Comparison of ENCODE assay signal across 8 cellular contexts in genomic region chr19:32346901-32347300, GRCh38. TPM values are rescaled to one million over a fixed set of nuclear protein-coding genes. Genes with fewer than 3 reads are reported as not detected.
DNase-seq lines count a peak whose midpoint lies in the region; ATAC-seq, FAIRE-seq and TF ChIP-seq lines count a peak whose summit lies in the region.

No MANE protein-coding gene starts in this region.

- TF ChIP-seq CTCF in DND-41 (IDR thresholded peaks at IDR 0.05; ENCODE audit: borderline replicate concordance, extremely low read depth, low read length, poor library complexity, severe bottlenecking) (no peak), OCI-LY3 (IDR thresholded peaks at IDR 0.05; ENCODE audit: low read depth, low read length) (no peak), epithelial cell of esophagus (IDR thresholded peaks at IDR 0.05; ENCODE audit: insufficient read depth, low read depth, low read length, missing control alignments) (no peak), pancreas (IDR thresholded peaks at IDR 0.05) (no peak)

- peak overlapping the region; percentile 69 for H3K27ac ChIP-seq in DND-41 (ENCODE audit: low read length)
- no peak overlapping the region for H3K27ac ChIP-seq in OCI-LY3 (ENCODE audit: low read length)
- H3K27ac ChIP-seq in pancreas: peak overlapping the region in 1 of 4 donors; percentile 69

- peaks cover 42% of the 10 kb centered on the region for H3K36me3 ChIP-seq in DND-41 (ENCODE audit: insufficient read depth, low read length)
- peaks cover 43% of the 10 kb centered on the region for H3K36me3 ChIP-seq in OCI-LY3 (replicated peaks; ENCODE audit: low read depth, low read length)
- H3K36me3 ChIP-seq in pancreas: peaks cover 0 to 7% (median 0%) of the 10 kb centered on the region in 3 donors
- peaks cover 5% of the 10 kb centered on the region for H3K36me3 ChIP-seq in H7 (replicated peaks; ENCODE audit: control insufficient read depth, insufficient read depth, low read length)

- H3K4me2 ChIP-seq in DND-41 (ENCODE audit: insufficient read depth, low read length) (peak overlapping the region; percentile 72), OCI-LY3 (ENCODE audit: low read length) (peak overlapping the region; percentile 84)

- H4K20me1 ChIP-seq in DND-41 (ENCODE audit: insufficient read depth, low read length) (peaks cover 10% of the 10 kb centered on the region; the same call in 1 of the 2 replicates), OCI-LY3 (ENCODE audit: insufficient read depth, low read length) (peaks cover 25% of the 10 kb centered on the region)

- DNase-seq in DND-41 (no peak), epithelial cell of esophagus (ENCODE audit: low read depth) (no peak), pancreas (no peak), kidney tubule cell (ENCODE audit: low spot score) (no peak), H7 (no peak), NCI-H2107 treated with DMSO at 0.1 percent for 48 hours (lab: John Stamatoyannopoulos, UW; ENCODE audit: unreplicated experiment) (no peak)

- FAIRE-seq in pancreas (lab: Jason Lieb, UNC): no peak

- H3K9ac ChIP-seq in DND-41 (ENCODE audit: low read depth, low read length) (peak overlapping the region; percentile 70), OCI-LY3 (ENCODE audit: low read length) (peak overlapping the region; percentile 77)

- H3K9me3 ChIP-seq in DND-41 (ENCODE audit: insufficient read depth, low read length, severe bottlenecking) (no peaks in the 10 kb centered on the region), OCI-LY3 (ENCODE audit: insufficient read depth, low read length) (no peaks in the 10 kb centered on the region), pancreas (no peaks in the 10 kb centered on the region)

- ATAC-seq in DND-41 (ENCODE audit: insufficient read depth, low read depth) (no peak), pancreas (no peak), HG02938 (IDR thresholded peaks at IDR 0.05; ENCODE audit: unreplicated experiment) (no peak)

- H3K4me1 ChIP-seq in DND-41 (ENCODE audit: insufficient read depth, low read length): peaks cover 40% of the 10 kb centered on the region
- peaks cover 25% of the 10 kb centered on the region for H3K4me1 ChIP-seq in OCI-LY3 (ENCODE audit: low read length)
- peaks cover 23 to 44% (median 39%) of the 10 kb centered on the region in 3 donors for H3K4me1 ChIP-seq in pancreas

- H3K27me3 ChIP-seq in DND-41 (ENCODE audit: insufficient read depth, low read length, poor library complexity) (no peaks in the 10 kb centered on the region), OCI-LY3 (ENCODE audit: low read depth, low read length) (peaks cover 3% of the 10 kb centered on the region; the same call in 1 of the 2 replicates), pancreas (no peaks in the 10 kb centered on the region), H7 (ENCODE audit: control insufficient read depth, insufficient read depth, low read length) (no peaks in the 10 kb centered on the region)

- WGBS in pancreas, 2 donors: 24% methylated on average over 3 of the region's 3 CpGs

- H2AFZ ChIP-seq in DND-41 (ENCODE audit: low read depth, low read length): no peak overlapping the region
- H2AFZ ChIP-seq in OCI-LY3 (ENCODE audit: low read depth, low read length): no peak overlapping the region

- intact Hi-C loops in pancreas (cut with DNase I): no loop called here

- H3K79me2 ChIP-seq in DND-41 (ENCODE audit: insufficient read depth, low read length): peaks cover 64% of the 10 kb centered on the region
- H3K79me2 ChIP-seq in OCI-LY3 (ENCODE audit: low read length): peaks cover 44% of the 10 kb centered on the region

- H3K4me3 ChIP-seq in DND-41 (ENCODE audit: low read depth in 1 of 2, low read length in 2 of 2): peak overlapping the region; percentile 56 to 86; a peak in 3 of 4 replicates
- peak overlapping the region; percentile 83 for H3K4me3 ChIP-seq in OCI-LY3 (ENCODE audit: low read length)
- H3K4me3 ChIP-seq in epithelial cell of esophagus (ENCODE audit: low read length): peak overlapping the region; percentile 85
- peak overlapping the region in 3 of 4 donors; percentile 33 to 98 (median 79) for H3K4me3 ChIP-seq in pancreas
- H3K4me3 ChIP-seq in H7 (ENCODE audit: insufficient read depth, low read depth, low read length): no peak overlapping the region

RNA-seq across cellular contexts. Expression of gene ZNF507, which starts 1.5 kb away (rescaled TPM):
- total RNA-seq in pancreas: 10 to 100 TPM in 3 of 6 donors, 1 to 10 TPM in 3; 7.6 to 14.7 (median 9.6) TPM
- polyA plus RNA-seq in pancreas: 1 to 10 TPM; 3.5 to 6.2 TPM
- total RNA-seq in H7 (2014; rRNA removed; shearing (Covaris generic)): 6.2 and 8.3 TPM in 2 replicates

RNA-seq across cellular contexts. Expression of gene DPY19L3, which starts 58.7 kb away (rescaled TPM):
- total RNA-seq in pancreas: 10 to 100 TPM; 10.9 to 31.0 (median 15.2) TPM
- 10 to 100 TPM in 1 of 2 donors, 1 to 10 TPM in 1; 5.9 to 10.2 TPM for polyA plus RNA-seq in pancreas
- 18.3 and 27.6 TPM in 2 replicates for total RNA-seq in H7 (2014; rRNA removed; shearing (Covaris generic))
